Comparison of ENCODE assay signal across 18 cellular contexts in the genomic region with DNA sequence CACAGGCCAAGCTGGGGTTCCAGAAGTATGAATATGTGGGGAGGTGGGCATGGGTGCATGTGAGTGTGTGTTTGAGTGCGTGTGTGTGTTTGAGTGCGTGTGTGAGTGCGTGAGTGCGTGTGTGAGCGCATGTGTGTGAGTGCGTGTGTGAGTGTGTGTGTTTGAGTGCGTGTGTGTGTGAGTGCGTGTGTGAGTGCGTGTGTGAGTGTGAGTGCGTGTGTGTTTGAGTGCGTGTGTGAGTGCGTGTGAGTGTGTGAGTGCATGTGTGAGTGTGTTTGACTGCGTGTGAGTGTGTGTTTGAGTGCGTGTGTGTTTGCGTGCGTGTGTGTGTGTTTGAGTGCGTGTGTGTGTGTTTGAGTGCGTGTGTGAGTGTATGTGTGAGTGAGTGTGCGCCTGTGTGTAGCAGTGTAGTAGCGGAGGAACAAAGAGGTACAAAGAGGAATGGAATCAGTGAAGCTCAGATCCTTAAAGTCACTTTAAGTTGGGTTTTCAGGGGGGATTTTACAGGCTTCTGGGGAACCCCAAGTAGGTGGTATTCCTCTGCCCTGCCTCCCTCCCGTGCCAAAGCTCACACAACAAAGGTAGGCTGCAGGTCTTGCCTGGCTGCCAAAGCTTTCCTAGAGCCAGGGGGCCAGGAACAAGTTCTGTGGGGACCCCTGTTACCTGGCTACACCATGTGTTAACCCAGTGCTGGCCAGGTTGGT.
"Had no signal": no experiment of that assay in that cellular context is flagged by ENCODE, and none has a peak within 500 bp of the region (broad histone marks: within the 10 kb centered on the region; RNA-seq: fewer than 3 reads in every experiment).

No MANE protein-coding gene starts in this region.

- H3K36me3 ChIP-seq: breast epithelium, left lung, sigmoid colon, thoracic aorta, upper lobe of right lung had no signal

- H3K4me2 ChIP-seq: smooth muscle cell had no signal

- H3K9me3 ChIP-seq: breast epithelium, left lung, sigmoid colon, thoracic aorta, upper lobe of right lung had no signal

- DNase-seq: activated CD4-positive, alpha-beta memory T cell treated with anti-CD3 and anti-CD28 coated beads for 36 hours; activated CD4-positive, alpha-beta T cell treated with anti-CD3 and anti-CD28 coated beads for 48 hours; activated CD4-positive, CD25-positive, alpha-beta regulatory T cell; activated naive CD4-positive, alpha-beta T cell treated with Interleukin-2 at 50 U/mL for 16 hours; activated naive CD8-positive, alpha-beta T cell treated with anti-CD3 and anti-CD28 coated beads for 36 hours; activated T-cell treated with anti-CD3 and anti-CD28 coated beads, Interleukin-2, amount 50 U/mL, for 48 hours; foreskin melanocyte; left lung; mammary epithelial cell; naive thymus-derived CD8-positive, alpha-beta T cell; sigmoid colon; stimulated activated CD4-positive, alpha-beta T cell treated with anti-CD3 and anti-CD28 coated beads, Interleukin-2, amount 100 ng/mL, for 48 hours; stimulated activated naive CD4-positive, alpha-beta T cell treated with Interleukin-2 at 50 U/mL for 16 hours; upper lobe of right lung had no signal

- H3K27ac ChIP-seq: breast epithelium, left lung, sigmoid colon, thoracic aorta, upper lobe of right lung had no signal

- H3K4me1 ChIP-seq: breast epithelium, left lung, sigmoid colon, upper lobe of right lung had no signal

- ATAC-seq: esophagus mucosa; left lung; naive thymus-derived CD8-positive, alpha-beta T cell; upper lobe of right lung had no signal

- H3K4me3 ChIP-seq: breast epithelium, left lung, sigmoid colon, smooth muscle cell, thoracic aorta, upper lobe of right lung had no signal

- H3K27me3 ChIP-seq: breast epithelium, left lung, sigmoid colon, upper lobe of right lung had no signal
